In genomic region chr9:70480405-70480980, GRCh38 we compare ENCODE assay signal across 11 cellular contexts.
A peak's percentile ranks its signal among the peaks of the same experiment; 100 is the strongest.
DNase-seq lines count a peak whose midpoint lies in the region; ATAC-seq and TF ChIP-seq lines count a peak whose summit lies in the region.
"Had no signal": no experiment of that assay in that cellular context is flagged by ENCODE, and none has a peak within 500 bp of the region (broad histone marks: within the 10 kb centered on the region; RNA-seq: fewer than 3 reads in every experiment).

No MANE protein-coding gene starts in this region.

- no peak for ATAC-seq in HG03039 (IDR thresholded peaks at IDR 0.05; ENCODE audit: unreplicated experiment)
- ATAC-seq in GM19467 (IDR thresholded peaks at IDR 0.05; ENCODE audit: unreplicated experiment), result no peak
- no peak for ATAC-seq in activated T-helper 17 cell treated with anti-CD3 and anti-CD28 coated beads, Interleukin-2, amount 50 U/mL, for 72 hours (replicated peaks)

- H3K4me1 Mint-ChIP-seq in neural progenitor cell, result peaks cover 21% of the 10 kb centered on the region
- peaks cover 10% of the 10 kb centered on the region for H3K4me1 Mint-ChIP-seq in activated T-helper 17 cell treated with anti-CD3 and anti-CD28 coated beads, Interleukin-2, amount 50 U/mL, for 72 hours
- H3K4me1 Mint-ChIP-seq: IgD-negative memory B cell had no signal

- H3K79me2 ChIP-seq in neural progenitor cell (ENCODE audit: low read depth), result no peaks in the 10 kb centered on the region

- peaks cover 14% of the 10 kb centered on the region for H3K27me3 Mint-ChIP-seq in neural progenitor cell (ENCODE audit: insufficient read depth, low read depth)
- peaks cover 6% of the 10 kb centered on the region for H3K27me3 Mint-ChIP-seq in activated T-helper 17 cell treated with anti-CD3 and anti-CD28 coated beads, Interleukin-2, amount 50 U/mL, for 72 hours
- H3K27me3 Mint-ChIP-seq: dendritic cell treated with granulocyte-macrophage colony-stimulating factor and Interleukin-4, amounts not matched to agents 40 ng/mL and 50 ng/mL, for 4 days had no signal

- 14 to 21% methylated on average over 15 of the region's 15 CpGs for WGBS in esophagus, 2 donors

- no peak overlapping the region for H3K9ac ChIP-seq in neural progenitor cell
- H3K9ac ChIP-seq: BLaER1 treated with 17β-estradiol and CSF1 and Interleukin-3, amounts not matched to agents 10 nM and 100 nM had no signal

- peak overlapping the region; percentile 97 to 99 for H3K27ac ChIP-seq in esophagus (ENCODE audit: low read depth in 2 of 2, low read length in 1 of 2)
- H3K27ac ChIP-seq in neural progenitor cell, result no peak overlapping the region
- H3K27ac ChIP-seq: BLaER1 treated with 17β-estradiol and CSF1 and Interleukin-3, amounts not matched to agents 10 nM and 100 nM had no signal

- H3K4me1 ChIP-seq in esophagus (ENCODE audit: control insufficient read depth in 2 of 2, insufficient read depth in 2 of 2, low read length in 1 of 2) (peaks cover 3 to 11% of the 10 kb centered on the region in 2 donors), neural progenitor cell (peaks cover 11% of the 10 kb centered on the region)

- no peaks in the 10 kb centered on the region for H3K9me3 ChIP-seq in esophagus (ENCODE audit: control insufficient read depth in 2 of 2, insufficient read depth in 1 of 2, low read depth in 1 of 2, low read length in 1 of 2)
- no peaks in the 10 kb centered on the region for H3K9me3 ChIP-seq in neural progenitor cell (ENCODE audit: low read depth)
- H3K9me3 ChIP-seq: BLaER1 treated with 17β-estradiol and CSF1 and Interleukin-3, amounts not matched to agents 10 nM and 100 nM had no signal

- DNase-seq in AG08395 (ENCODE audit: low spot score) (peak; percentile 35), NCI-H524 treated with DMSO at 0.1 percent for 48 hours (lab: John Stamatoyannopoulos, UW) (peak; percentile 10), neural progenitor cell (ENCODE audit: low spot score) (no peak)
- no peak for DNase-seq in activated effector memory CD4-positive, alpha-beta T cell treated with Interleukin-2 at 50 U/mL for 16 hours

- H3K36me3 Mint-ChIP-seq in neural progenitor cell, result no peaks in the 10 kb centered on the region
- H3K36me3 Mint-ChIP-seq in activated T-helper 17 cell treated with anti-CD3 and anti-CD28 coated beads, Interleukin-2, amount 50 U/mL, for 72 hours (ENCODE audit: low read depth), result no peaks in the 10 kb centered on the region
- H3K36me3 Mint-ChIP-seq: IgD-negative memory B cell had no signal

- no peaks in the 10 kb centered on the region for H3K36me3 ChIP-seq in esophagus (ENCODE audit: control insufficient read depth in 2 of 2, insufficient read depth in 2 of 2, low read length in 1 of 2)
- H3K36me3 ChIP-seq in neural progenitor cell, result no peaks in the 10 kb centered on the region
- H3K36me3 ChIP-seq: BLaER1 treated with 17β-estradiol and CSF1 and Interleukin-3, amounts not matched to agents 10 nM and 100 nM had no signal

- H3K4me2 ChIP-seq in neural progenitor cell, result peak overlapping the region; percentile 21
- H3K4me2 ChIP-seq: BLaER1 treated with 17β-estradiol and CSF1 and Interleukin-3, amounts not matched to agents 10 nM and 100 nM had no signal

- H3K27me3 ChIP-seq in esophagus (ENCODE audit: control insufficient read depth in 1 of 2, insufficient read depth in 2 of 2, low read length in 2 of 2), result no peaks in the 10 kb centered on the region
- H3K27me3 ChIP-seq in neural progenitor cell, result no peaks in the 10 kb centered on the region
- H3K27me3 ChIP-seq: BLaER1 treated with 17β-estradiol and CSF1 and Interleukin-3, amounts not matched to agents 10 nM and 100 nM had no signal

- no peak for TF ChIP-seq CTCF in neural progenitor cell (IDR thresholded peaks at IDR 0.05)

- no peak overlapping the region for H2AFZ ChIP-seq in neural progenitor cell (replicated peaks)

- H3K27ac Mint-ChIP-seq in neural progenitor cell, result peak overlapping the region; percentile 39
- no peak overlapping the region for H3K27ac Mint-ChIP-seq in activated T-helper 17 cell treated with anti-CD3 and anti-CD28 coated beads, Interleukin-2, amount 50 U/mL, for 72 hours
- H3K27ac Mint-ChIP-seq: dendritic cell treated with granulocyte-macrophage colony-stimulating factor and Interleukin-4, amounts not matched to agents 40 ng/mL and 50 ng/mL, for 4 days; IgD-negative memory B cell had no signal

- peaks cover 5% of the 10 kb centered on the region for H3K9me3 Mint-ChIP-seq in neural progenitor cell
- H3K9me3 Mint-ChIP-seq in activated T-helper 17 cell treated with anti-CD3 and anti-CD28 coated beads, Interleukin-2, amount 50 U/mL, for 72 hours, result no peaks in the 10 kb centered on the region
- H3K9me3 Mint-ChIP-seq: dendritic cell treated with granulocyte-macrophage colony-stimulating factor and Interleukin-4, amounts not matched to agents 40 ng/mL and 50 ng/mL, for 4 days; IgD-negative memory B cell had no signal

- no peaks in the 10 kb centered on the region for H3F3A ChIP-seq in neural progenitor cell (ENCODE audit: low read depth)

- H4K20me1 ChIP-seq in neural progenitor cell (ENCODE audit: low read depth), result no peaks in the 10 kb centered on the region
- H4K20me1 ChIP-seq: BLaER1 treated with 17β-estradiol and CSF1 and Interleukin-3, amounts not matched to agents 10 nM and 100 nM had no signal

- H3K4me3 ChIP-seq in esophagus (ENCODE audit: low read depth in 1 of 2, low read length in 2 of 2) (no peak overlapping the region), neural progenitor cell (no peak overlapping the region)
- H3K4me3 ChIP-seq: BLaER1 treated with 17β-estradiol and CSF1 and Interleukin-3, amounts not matched to agents 10 nM and 100 nM had no signal

- no peak overlapping the region for H3K4me3 Mint-ChIP-seq in neural progenitor cell
- no peak overlapping the region for H3K4me3 Mint-ChIP-seq in activated T-helper 17 cell treated with anti-CD3 and anti-CD28 coated beads, Interleukin-2, amount 50 U/mL, for 72 hours
- H3K4me3 Mint-ChIP-seq: dendritic cell treated with granulocyte-macrophage colony-stimulating factor and Interleukin-4, amounts not matched to agents 40 ng/mL and 50 ng/mL, for 4 days; IgD-negative memory B cell had no signal

Comparison
In these comparisons a context has a peak if more than half of its experiments do, and no peak if none do; other contexts are left out.
1. DNase-seq: peak in AG08395 (single experiment) and NCI-H524 treated with DMSO at 0.1 percent for 48 hours (single experiment); none in neural progenitor cell (single experiment) and activated effector memory CD4-positive, alpha-beta T cell treated with Interleukin-2 at 50 U/mL for 16 hours (single experiment).